12 cellular contexts compared by ENCODE assay signal in genomic region chr2:189836644-189837043, GRCh38. TPM values are rescaled to one million over a fixed set of nuclear protein-coding genes. Genes with fewer than 3 reads are reported as not detected.
DNase-seq lines count a peak whose midpoint lies in the region; ATAC-seq lines count a peak whose summit lies in the region.
"Had no signal": no experiment of that assay in that cellular context is flagged by ENCODE, and none has a peak within 500 bp of the region (broad histone marks: within the 10 kb centered on the region; RNA-seq: fewer than 3 reads in every experiment).

No MANE protein-coding gene starts in this region.

- ATAC-seq in GM19395 (IDR thresholded peaks at IDR 0.05; ENCODE audit: unreplicated experiment) (no peak), GM21737 (IDR thresholded peaks at IDR 0.05; ENCODE audit: unreplicated experiment) (no peak)
- ATAC-seq: left lobe of liver; stimulated activated memory B cell treated with anti-CD40 and anti-IgM and Interleukin-4, amounts not matched to agents 10 μg/mL and 1 μg/mL and 100 μg/mL, for 72 hours had no signal

- in situ Hi-C loops in Caki2 (cut with HindIII; ENCODE audit: low pct_unique_long_range_greater_than_20kb, low sequenced_read_pairs) = no loop called here

- DNase-seq in Caki2 (ENCODE audit: low read depth) = peak; percentile 67
- peak; percentile 23 for DNase-seq in HuH-7 (ENCODE audit: low spot score)
- DNase-seq in adipocyte (ENCODE audit: low read depth) = peak; percentile 94
- peak; percentile 6 for DNase-seq in kidney tubule cell (ENCODE audit: low spot score)
- DNase-seq in NCI-H187 treated with DMSO at 0.1 percent for 48 hours (lab: John Stamatoyannopoulos, UW) = no peak
- DNase-seq in activated CD4-positive, alpha-beta T cell treated with anti-CD3 and anti-CD28 coated beads, Interleukin-2, amount 50 U/mL, for 4 hours = no peak
- DNase-seq: effector CD8-positive, alpha-beta T cell had no signal

- H3K27me3 ChIP-seq in adipocyte (replicated peaks; ENCODE audit: control insufficient read depth, insufficient read depth, low read length) = no peaks in the 10 kb centered on the region

- peaks cover 12% of the 10 kb centered on the region for H3K4me1 ChIP-seq in adipocyte (ENCODE audit: control insufficient read depth, insufficient read depth, low read length)

- no peaks in the 10 kb centered on the region for H3K9me3 ChIP-seq in adipocyte (ENCODE audit: control insufficient read depth, low read length)

- peak overlapping the region; percentile 37 for H3K9ac ChIP-seq in adipocyte (ENCODE audit: low read length)

- no peaks in the 10 kb centered on the region for H3K36me3 ChIP-seq in adipocyte (ENCODE audit: control insufficient read depth, insufficient read depth, low read length, severe bottlenecking)

- H3K4me3 ChIP-seq in adipocyte (ENCODE audit: low read length) = peak overlapping the region; percentile 31
- H3K4me3 ChIP-seq: skin epidermis had no signal

RNA-seq across cellular contexts. Expression of gene PMS1, which starts 52.4 kb away (rescaled TPM):
- total RNA-seq in Caki2 (2014; rRNA removed; shearing (Covaris generic); ENCODE audit: low replicate concordance) = 11.1 and 19.2 TPM in 2 replicates

RNA-seq across cellular contexts. Expression of gene ORMDL1, which starts 52.5 kb away (rescaled TPM):
- total RNA-seq in Caki2 (2014; rRNA removed; shearing (Covaris generic); ENCODE audit: low replicate concordance) = 33.8 and 39.8 TPM in 2 replicates

Comparison
In these comparisons a context has a peak if more than half of its experiments do, and no peak if none do; other contexts are left out.
1. DNase-seq: peak in Caki2 (single experiment), HuH-7 (single experiment), adipocyte (single experiment) and kidney tubule cell (single experiment); none in NCI-H187 treated with DMSO at 0.1 percent for 48 hours (single experiment) and activated CD4-positive, alpha-beta T cell treated with anti-CD3 and anti-CD28 coated beads, Interleukin-2, amount 50 U/mL, for 4 hours (0 of 2).